12 cellular contexts compared by ENCODE assay signal in genomic region chr6:35717449-35718353, GRCh38. TPM values are rescaled to one million over a fixed set of nuclear protein-coding genes. Genes with fewer than 3 reads are reported as not detected.
DNase-seq lines count a peak whose midpoint lies in the region; ATAC-seq and TF ChIP-seq lines count a peak whose summit lies in the region.
"Had no signal": no experiment of that assay in that cellular context is flagged by ENCODE, and none has a peak within 500 bp of the region (broad histone marks: within the 10 kb centered on the region; RNA-seq: fewer than 3 reads in every experiment).

No MANE protein-coding gene starts in this region.

- peak; percentile 59 for DNase-seq in GF-D8 (lab: John Stamatoyannopoulos, UW)
- peak; percentile 56 for DNase-seq in MV-4-11 (lab: John Stamatoyannopoulos, UW)
- DNase-seq in coronary artery (ENCODE audit: low spot score): no peak
- peak; percentile 40 for DNase-seq in sciatic nerve (ENCODE audit: low spot score)
- no peak for DNase-seq in SIG-M5 (lab: John Stamatoyannopoulos, UW)
- no peak for DNase-seq in medulla oblongata (ENCODE audit: extremely low spot score)
- DNase-seq: KG1 had no signal

- no peak overlapping the region for H3K4me3 ChIP-seq in coronary artery
- H3K4me3 ChIP-seq: ascending aorta had no signal

- H3K27ac ChIP-seq in coronary artery: peak overlapping the region; percentile 78 to 90

- intact Hi-C loops in sciatic nerve (cut with DNase I): no loop called here

- TF ChIP-seq CTCF in coronary artery (IDR thresholded peaks at IDR 0.05): no peak

- ATAC-seq in sciatic nerve: no peak
- no peak for ATAC-seq in HG03139 (IDR thresholded peaks at IDR 0.05; ENCODE audit: unreplicated experiment)
- no peak for ATAC-seq in HG03280 (IDR thresholded peaks at IDR 0.05; ENCODE audit: unreplicated experiment)

RNA-seq across cellular contexts. Expression of gene ARMC12, which starts 19.1 kb away (rescaled TPM):
- 0.80 TPM for total RNA-seq in sciatic nerve
- total RNA-seq: ascending aorta had no signal

RNA-seq across cellular contexts. Expression of gene FKBP5, which starts 29.0 kb away (rescaled TPM):
- total RNA-seq in sciatic nerve: 23.6 TPM

RNA-seq across cellular contexts. Expression of gene CLPSL2, which starts 58.7 kb away (rescaled TPM):
- not detected for total RNA-seq in sciatic nerve
- total RNA-seq: ascending aorta, fibroblast of villous mesenchyme, lung microvascular endothelial cell had no signal

Comparison
In these comparisons a context has a peak if more than half of its experiments do, and no peak if none do; other contexts are left out.
1. DNase-seq: peak in GF-D8 (single experiment), MV-4-11 (single experiment) and sciatic nerve (single experiment); none in coronary artery (single experiment), SIG-M5 (single experiment) and medulla oblongata (single experiment).